10 cellular contexts compared by ENCODE assay signal in genomic region chr18:48003426-48004349, GRCh38.
DNase-seq lines count a peak whose midpoint lies in the region; ATAC-seq and TF ChIP-seq lines count a peak whose summit lies in the region.
"Had no signal": no experiment of that assay in that cellular context is flagged by ENCODE, and none has a peak within 500 bp of the region (broad histone marks: within the 10 kb centered on the region; RNA-seq: fewer than 3 reads in every experiment).

No MANE protein-coding gene starts in this region.

- H3K9ac ChIP-seq in neural progenitor cell, result no peak overlapping the region
- H3K9ac ChIP-seq: KMS-11 had no signal

- H4K20me1 ChIP-seq in neural progenitor cell (ENCODE audit: low read depth), result no peaks in the 10 kb centered on the region

- DNase-seq in D341Med (ENCODE audit: low spot score) (peak; percentile 17), NCI-H460 (ENCODE audit: extremely low read depth, low read depth) (peak; percentile 98), choroid plexus epithelial cell (ENCODE audit: low read depth) (peak; percentile 79), neural progenitor cell (ENCODE audit: low spot score) (no peak), GM13976 (ENCODE audit: low spot score) (no peak), cerebellum (ENCODE audit: low spot score) (no peak)
- no peak for DNase-seq in activated T-cell treated with anti-CD3 and anti-CD28 coated beads, Interleukin-2, amount 50 U/mL, for 48 hours
- DNase-seq: T-helper 2 cell had no signal

- H3K4me1 ChIP-seq in neural progenitor cell, result peaks cover 21% of the 10 kb centered on the region

- no peaks in the 10 kb centered on the region for H3K9me3 ChIP-seq in neural progenitor cell (ENCODE audit: low read depth)

- no peaks in the 10 kb centered on the region for H3K36me3 ChIP-seq in neural progenitor cell

- in situ Hi-C loops in GM13976 (cut with MboI; ENCODE audit: low sequenced_read_pairs, unreplicated experiment), result no loop called here

- H3F3A ChIP-seq in neural progenitor cell (ENCODE audit: low read depth), result peaks cover 33% of the 10 kb centered on the region

- peak overlapping the region; percentile 89 for H3K27ac Mint-ChIP-seq in neural progenitor cell

- ATAC-seq in GM21619 (IDR thresholded peaks at IDR 0.05; ENCODE audit: unreplicated experiment), result no peak

- H3K79me2 ChIP-seq in neural progenitor cell (ENCODE audit: low read depth), result no peaks in the 10 kb centered on the region

- H3K4me3 ChIP-seq in choroid plexus epithelial cell (ENCODE audit: low read depth, low read length), result no peak overlapping the region
- H3K4me3 ChIP-seq in neural progenitor cell, result no peak overlapping the region

- H2AFZ ChIP-seq in neural progenitor cell (replicated peaks), result peak overlapping the region; percentile 38

- H3K27ac ChIP-seq in neural progenitor cell, result no peak overlapping the region
- H3K27ac ChIP-seq: KMS-11 had no signal

- no peaks in the 10 kb centered on the region for H3K36me3 Mint-ChIP-seq in neural progenitor cell

- H3K4me2 ChIP-seq in neural progenitor cell, result peak overlapping the region; percentile 32
- H3K4me2 ChIP-seq: KMS-11 had no signal

- no peak for TF ChIP-seq CTCF in choroid plexus epithelial cell (conservative IDR thresholded peaks at IDR 0.05; ENCODE audit: low read depth, low read length)
- no peak for TF ChIP-seq CTCF in neural progenitor cell (IDR thresholded peaks at IDR 0.05)
- no peak for TF ChIP-seq CTCF in GM13976 (IDR thresholded peaks at IDR 0.05; ENCODE audit: borderline replicate concordance, control extremely low read depth, extremely low read depth, insufficient read depth, missing control alignments)

- H3K27me3 ChIP-seq in neural progenitor cell, result no peaks in the 10 kb centered on the region

- peaks cover 17% of the 10 kb centered on the region for H3K27me3 Mint-ChIP-seq in neural progenitor cell (ENCODE audit: insufficient read depth, low read depth)

- no peak overlapping the region for H3K4me3 Mint-ChIP-seq in neural progenitor cell

- H3K9me3 Mint-ChIP-seq in neural progenitor cell, result peaks cover 6% of the 10 kb centered on the region

- peaks cover 20% of the 10 kb centered on the region for H3K4me1 Mint-ChIP-seq in neural progenitor cell

Comparison
In these comparisons a context has a peak if more than half of its experiments do, and no peak if none do; other contexts are left out.
1. DNase-seq: peak in D341Med (single experiment), NCI-H460 (single experiment) and choroid plexus epithelial cell (single experiment); none in neural progenitor cell (single experiment), GM13976 (single experiment), cerebellum (single experiment) and activated T-cell treated with anti-CD3 and anti-CD28 coated beads, Interleukin-2, amount 50 U/mL, for 48 hours (0 of 2).